18 cellular contexts compared by ENCODE assay signal in the genomic region with DNA sequence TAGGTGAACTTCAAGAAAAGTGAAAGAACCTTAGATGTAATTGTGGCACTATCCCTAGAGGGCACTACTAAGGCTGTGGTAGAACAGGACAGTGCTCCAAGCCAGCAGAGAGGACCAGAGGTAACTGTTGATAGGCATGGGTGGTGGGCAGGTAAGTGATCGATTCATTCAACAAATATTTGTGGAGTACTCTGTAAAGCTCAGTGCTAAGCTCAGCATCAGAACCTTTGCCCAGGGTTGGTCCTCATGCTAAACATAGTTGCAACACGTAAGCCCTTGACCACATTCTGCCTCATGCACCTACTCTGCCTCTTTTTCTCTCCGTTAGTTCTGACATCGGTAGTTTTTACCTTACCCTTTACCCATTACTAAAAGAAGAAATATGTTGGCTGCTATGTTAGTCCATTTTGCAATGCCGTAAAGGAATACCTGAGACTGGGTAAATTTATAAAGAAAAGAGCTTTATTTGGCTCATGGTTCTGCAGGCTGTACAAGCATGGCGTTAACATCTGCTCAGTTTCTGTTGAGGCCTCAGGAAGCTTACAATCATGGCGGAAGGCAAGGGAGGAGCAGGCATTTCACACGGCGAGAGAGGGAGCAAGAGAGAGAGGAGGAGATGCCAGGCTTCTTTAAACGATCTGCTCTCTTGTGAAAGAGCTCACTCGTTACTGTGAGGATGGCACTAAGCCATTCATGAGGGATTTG. TPM values are rescaled to one million over a fixed set of nuclear protein-coding genes. Genes with fewer than 3 reads are reported as not detected.
"Had no signal": no experiment of that assay in that cellular context is flagged by ENCODE, and none has a peak within 500 bp of the region (broad histone marks: within the 10 kb centered on the region; RNA-seq: fewer than 3 reads in every experiment).

No MANE protein-coding gene starts in this region.

- DNase-seq: activated CD4-positive, alpha-beta T cell treated with anti-CD3 and anti-CD28 coated beads for 4 hours; activated CD8-positive, alpha-beta T cell treated with anti-CD3 and anti-CD28 coated beads, Interleukin-2, amount 10 ng/mL, durations not matched to agents 7 days and 5 days; activated gamma-delta T cell treated with Interleukin-2 at 50 U/mL for 16 hours; activated naive CD4-positive, alpha-beta T cell treated with anti-CD3 and anti-CD28 coated beads, Interleukin-2, amount 10 ng/mL, durations not matched to agents 7 days and 5 days; activated naive CD8-positive, alpha-beta T cell treated with anti-CD3 and anti-CD28 coated beads for 36 hours; activated T-cell treated with anti-CD3 and anti-CD28 coated beads, Interleukin-2, amount 50 U/mL, for 72 hours; central memory CD4-positive, alpha-beta T cell; MM.1S; NCI-H1105; NCI-H1436 treated with DMSO at 0.1 percent for 48 hours; NCI-H187; NCI-H2081; NCI-H510A treated with DMSO at 0.1 percent for 48 hours; NCI-H69; SHP77 treated with DMSO at 0.1 percent for 48 hours had no signal

- H3K4me2 ChIP-seq: KMS-11 had no signal

- H3K9ac ChIP-seq: KMS-11 had no signal

- H3K27ac ChIP-seq: KMS-11 had no signal

- ATAC-seq: activated CD4-positive, CD25-positive, alpha-beta regulatory T cell treated with anti-CD3 and anti-CD28 coated beads, Interleukin-2, amount 50 U/mL, for 24 hours; activated CD8-positive, alpha-beta T cell treated with anti-CD3 and anti-CD28 coated beads, Interleukin-2, amount 10 ng/mL, durations not matched to agents 7 days and 5 days; activated T-cell treated with anti-CD3 and anti-CD28 coated beads, Interleukin-2, amount 50 U/mL, for 72 hours had no signal

RNA-seq across cellular contexts. Expression of a gene that starts 18.4 kb away (rescaled TPM):
- total RNA-seq: activated CD8-positive, alpha-beta T cell treated with anti-CD3 and anti-CD28 coated beads, Interleukin-2, amount 10 ng/mL, durations not matched to agents 7 days and 5 days; activated naive CD8-positive, alpha-beta T cell treated with anti-CD3 and anti-CD28 coated beads for 36 hours; activated T-cell treated with anti-CD3 and anti-CD28 coated beads, Interleukin-2, amount 50 U/mL, for 72 hours; activated T-helper 2 cell treated with anti-CD3 and anti-CD28 coated beads, Interferon-gamma antibody, Interleukin-2, Interleukin-4, amounts not matched to agents 10 μg/mL and 5 μg/mL and 100 μg/mL, durations not matched to agents 14 hours and 24 hours and 36 hours had no signal
